Comparison of ENCODE assay signal across 35 cellular contexts in genomic region chr9:133202688-133203453, GRCh38. TPM values are rescaled to one million over a fixed set of nuclear protein-coding genes. Genes with fewer than 3 reads are reported as not detected.
"Had no signal": no experiment of that assay in that cellular context is flagged by ENCODE, and none has a peak within 500 bp of the region (broad histone marks: within the 10 kb centered on the region; RNA-seq: fewer than 3 reads in every experiment).

No MANE protein-coding gene starts in this region.

- H3K36me3 Mint-ChIP-seq: activated naive CD8-positive, alpha-beta T cell treated with anti-CD3 and anti-CD28 coated beads for 36 hours; naive thymus-derived CD4-positive, alpha-beta T cell had no signal

- H3K9me3 Mint-ChIP-seq: activated B cell treated with CpG ODN at 0.5 μM for 24 hours; activated naive CD4-positive, alpha-beta T cell treated with anti-CD3 and anti-CD28 coated beads for 36 hours; activated naive CD8-positive, alpha-beta T cell treated with anti-CD3 and anti-CD28 coated beads for 36 hours; T-helper 2 cell treated with Interferon-gamma antibody and Interleukin-4, amounts not matched to agents 5 μg/mL and 100 μg/mL, for 36 hours had no signal

- H3K36me3 ChIP-seq: adrenal gland, cardiac muscle cell, gastrocnemius medialis, sigmoid colon, thyroid gland, upper lobe of right lung had no signal

- H3K27ac ChIP-seq: adrenal gland, body of pancreas, cardiac muscle cell, coronary artery, dorsolateral prefrontal cortex, gastrocnemius medialis, hepatocyte, sigmoid colon, thyroid gland, upper lobe of right lung had no signal

- H3K9me3 ChIP-seq: adrenal gland, body of pancreas, gastrocnemius medialis, sigmoid colon, thyroid gland, upper lobe of right lung had no signal

- DNase-seq: activated B cell treated with CpG ODN at 0.5 μM for 24 hours; activated CD4-positive, alpha-beta T cell treated with anti-CD3 and anti-CD28 coated beads for 48 hours; activated CD4-positive, alpha-beta T cell treated with anti-CD3 and anti-CD28 coated beads, Interleukin-2, amount 50 U/mL, for 48 hours; activated effector memory CD4-positive, alpha-beta T cell treated with anti-CD3 and anti-CD28 coated beads, Interleukin-2, amount 50 U/mL, for 16 hours; activated naive CD4-positive, alpha-beta T cell treated with anti-CD3 and anti-CD28 coated beads for 36 hours; activated naive CD8-positive, alpha-beta T cell treated with anti-CD3 and anti-CD28 coated beads for 36 hours; body of pancreas; effector memory CD4-positive, alpha-beta T cell; erythroblast; gastrocnemius medialis; glutamatergic neuron; midbrain; occipital lobe; sigmoid colon; small intestine; stimulated activated CD4-positive, alpha-beta T cell treated with anti-CD3 and anti-CD28 coated beads, Interleukin-15, amount 100 ng/mL, for 24 hours; stimulated activated CD4-positive, alpha-beta T cell treated with anti-CD3 and anti-CD28 coated beads, Interleukin-2, amount 100 ng/mL, for 24 hours; stimulated activated naive CD8-positive, alpha-beta T cell treated with anti-CD3 and anti-CD28 coated beads, Interleukin-15, Interleukin-2, amounts not matched to agents 100 U/mL and 50 U/mL, for 24 hours; T-helper 1 cell; thyroid gland had no signal

- H3K27me3 ChIP-seq: body of pancreas, hepatocyte, thyroid gland had no signal

- H3K4me3 ChIP-seq: adrenal gland, body of pancreas, cardiac muscle cell, coronary artery, dorsolateral prefrontal cortex, gastrocnemius medialis, hepatocyte, sigmoid colon, thyroid gland, upper lobe of right lung had no signal

- H3K27ac Mint-ChIP-seq: activated B cell treated with CpG ODN at 0.5 μM for 24 hours; activated naive CD4-positive, alpha-beta T cell treated with anti-CD3 and anti-CD28 coated beads for 36 hours; activated naive CD8-positive, alpha-beta T cell treated with anti-CD3 and anti-CD28 coated beads for 36 hours; naive thymus-derived CD4-positive, alpha-beta T cell; progenitor cell of endocrine pancreas; T-helper 2 cell treated with Interferon-gamma antibody and Interleukin-4, amounts not matched to agents 5 μg/mL and 100 μg/mL, for 36 hours had no signal

- ATAC-seq: body of pancreas; gastrocnemius medialis; naive thymus-derived CD4-positive, alpha-beta T cell; stimulated activated naive CD8-positive, alpha-beta T cell treated with anti-CD3 and anti-CD28 coated beads, Interleukin-15, Interleukin-2, amounts not matched to agents 100 U/mL and 50 U/mL, for 24 hours; upper lobe of right lung had no signal

- H3K4me3 Mint-ChIP-seq: activated B cell treated with CpG ODN at 0.5 μM for 24 hours; activated naive CD4-positive, alpha-beta T cell treated with anti-CD3 and anti-CD28 coated beads for 36 hours; activated naive CD8-positive, alpha-beta T cell treated with anti-CD3 and anti-CD28 coated beads for 36 hours; naive thymus-derived CD4-positive, alpha-beta T cell; T-helper 2 cell treated with Interferon-gamma antibody and Interleukin-4, amounts not matched to agents 5 μg/mL and 100 μg/mL, for 36 hours had no signal

- H3K4me1 ChIP-seq: adrenal gland, body of pancreas, gastrocnemius medialis, sigmoid colon, thyroid gland, upper lobe of right lung had no signal

RNA-seq across cellular contexts. Expression of gene OBP2B, which starts 6.2 kb away (rescaled TPM):
- total RNA-seq: activated B cell treated with CpG ODN at 0.5 μM for 24 hours; activated naive CD4-positive, alpha-beta T cell treated with anti-CD3 and anti-CD28 coated beads for 36 hours; activated naive CD8-positive, alpha-beta T cell treated with anti-CD3 and anti-CD28 coated beads for 36 hours; aorta; body of pancreas; cardiac muscle cell; cerebellum; dorsolateral prefrontal cortex; gastrocnemius medialis; hepatocyte; naive thymus-derived CD4-positive, alpha-beta T cell; occipital lobe; progenitor cell of endocrine pancreas; renal cortical epithelial cell; sigmoid colon; subcutaneous adipose tissue; thyroid gland; upper lobe of right lung had no signal
- polyA plus RNA-seq: adrenal gland; aorta; hepatocyte; keratinocyte; naive thymus-derived CD4-positive, alpha-beta T cell; neural cell; sigmoid colon; small intestine had no signal

RNA-seq across cellular contexts. Expression of gene GBGT1, which starts 39.2 kb away (rescaled TPM):
- polyA plus RNA-seq: neural cell had no signal
